8 cellular contexts compared by ENCODE assay signal in the genomic region with DNA sequence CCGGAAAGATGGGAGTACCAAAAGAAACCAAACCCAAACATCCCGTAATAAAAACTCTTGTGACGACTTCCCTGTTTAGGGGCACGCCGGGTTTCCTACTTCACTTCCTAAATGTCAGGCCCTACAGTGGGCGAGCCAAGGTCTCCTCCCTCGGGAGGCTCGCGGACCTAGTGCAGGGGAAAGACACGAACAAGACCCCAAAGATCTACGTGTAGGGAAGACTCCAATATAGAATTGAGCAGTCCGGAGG. TPM values are rescaled to one million over a fixed set of nuclear protein-coding genes. Genes with fewer than 3 reads are reported as not detected.
DNase-seq lines count a peak whose midpoint lies in the region; ATAC-seq and TF ChIP-seq lines count a peak whose summit lies in the region.

No MANE protein-coding gene starts in this region.

- intact Hi-C loops in PC-3 (cut with micrococcal nuclease) (loop anchor here (1.0 to 2.0 kb wide), 2 partner anchors 16 to 65 kb away; a partner anchor contains a TSS), lower leg skin (cut with DNase I; ENCODE audit: low total_unique reads) (no loop called here), tibial artery (cut with DNase I; ENCODE audit: low total_unique reads) (loop anchor here (10.0 kb wide), 1 partner anchor 61 kb away; a partner anchor contains a TSS)

- peaks cover 46% of the 10 kb centered on the region for H3K79me2 ChIP-seq in PC-3 (ENCODE audit: low read length)

- TF ChIP-seq POLR2A in lower leg skin (IDR thresholded peaks at IDR 0.05): no peak

- no peaks in the 10 kb centered on the region for H3K9me2 ChIP-seq in PC-3 (replicated peaks; ENCODE audit: low read length)

- H3K27me3 ChIP-seq in GM06990 (replicated peaks; ENCODE audit: control insufficient read depth, insufficient read depth, low read length) (no peaks in the 10 kb centered on the region), PC-3 (ENCODE audit: low read length) (no peaks in the 10 kb centered on the region), tibial artery (no peaks in the 10 kb centered on the region)

- H3K4me1 ChIP-seq in PC-3 (ENCODE audit: insufficient read depth, low read length): peaks cover 11% of the 10 kb centered on the region
- peaks cover 0 to 36% (median 27%) of the 10 kb centered on the region in 4 donors for H3K4me1 ChIP-seq in tibial artery

- H3K36me3 ChIP-seq in GM06990 (ENCODE audit: control insufficient read depth, insufficient read depth, low read length) (no peaks in the 10 kb centered on the region), PC-3 (ENCODE audit: low read depth, low read length) (no peaks in the 10 kb centered on the region), tibial artery (no peaks in the 10 kb centered on the region)

- 0% methylated on average over 12 of the region's 12 CpGs for WGBS in lower leg skin, 2 donors

- no peaks in the 10 kb centered on the region for H3K9me3 ChIP-seq in PC-3 (ENCODE audit: low read length)
- no peaks in the 10 kb centered on the region for H3K9me3 ChIP-seq in tibial artery

- H2AFZ ChIP-seq in PC-3 (ENCODE audit: low read length): peak overlapping the region; percentile 97

- peak overlapping the region; percentile 95 for H3K4me2 ChIP-seq in PC-3 (ENCODE audit: low read length)

- peak overlapping the region; percentile 81 for H3K9ac ChIP-seq in PC-3 (ENCODE audit: low read length)

- ATAC-seq in HG02938 (IDR thresholded peaks at IDR 0.05; ENCODE audit: unreplicated experiment): peak; percentile 16
- ATAC-seq in PC-3: peak; percentile 51

- POLR2A ChIA-PET in PC-3 (lab: Charles Lee; ENCODE audit: unreplicated experiment): interaction anchor here (0.6 to 1.1 kb wide), 4 partner anchors 16 to 1036 kb away, joined by 3 to 15 read pairs (median 4); a partner anchor contains a TSS

- peak overlapping the region; percentile 71 for H3K27ac ChIP-seq in PC-3 (ENCODE audit: low read length)
- peak overlapping the region; percentile 89 for H3K27ac ChIP-seq in cingulate gyrus (ENCODE audit: low read depth, low read length)
- peak overlapping the region; percentile 94 to 96 for H3K27ac ChIP-seq in tibial artery

- H3K4me3 ChIP-seq in GM06990 (replicated peaks; ENCODE audit: low read depth, low read length) (peak overlapping the region; percentile 91), PC-3 (ENCODE audit: low read length) (peak overlapping the region; percentile 96), lower leg skin (ENCODE audit: low read depth, poor library complexity, severe bottlenecking) (peak overlapping the region; percentile 78), tibial artery (peak overlapping the region; percentile 69 to 97)

- DNase-seq in A172 (ENCODE audit: low spot score): peak; percentile 5
- no peak for DNase-seq in GM06990 (ENCODE audit: extremely low read depth, insufficient read length)
- DNase-seq in PC-3: peak; percentile 41
- DNase-seq in lower leg skin (ENCODE audit: low spot score in 2 of 2): peak; percentile 59 to 92
- DNase-seq in tibial artery: peak; percentile 74 to 81
- no peak for DNase-seq in foreskin melanocyte

- BruUV-seq in PC-3 (replicated peaks; lab: Mats Ljungman, UMichigan): no TSS peak

- CTCF ChIA-PET in PC-3 (lab: Charles Lee): no interaction called here

- no peaks in the 10 kb centered on the region for H4K20me1 ChIP-seq in PC-3 (ENCODE audit: low read length)

- TF ChIP-seq CTCF in GM06990 (IDR thresholded peaks at IDR 0.05; ENCODE audit: insufficient read depth, low read length, poor library complexity, severe bottlenecking) (no peak), PC-3 (conservative IDR thresholded peaks at IDR 0.05; ENCODE audit: low read depth, low read length) (no peak), lower leg skin (IDR thresholded peaks at IDR 0.05) (no peak), tibial artery (IDR thresholded peaks at IDR 0.05) (no peak)

- H3F3A ChIP-seq in PC-3 (ENCODE audit: low read length, unreplicated experiment): no peaks in the 10 kb centered on the region

RNA-seq across cellular contexts. Expression of a gene that starts 0.6 kb away (rescaled TPM):
- 22.7 and 42.2 TPM in 2 replicates for total RNA-seq in A172 (2014; rRNA removed; shearing (Covaris generic))
- total RNA-seq in PC-3 (2014; rRNA removed) (20.4 and 49.3 TPM in 2 replicates), lower leg skin (10 to 100 TPM; 34.7 to 57.5 (median 45.4) TPM)

RNA-seq across cellular contexts. Expression of a gene that starts 15.7 kb away (rescaled TPM):
- 266 and 444 TPM in 2 replicates for total RNA-seq in A172 (2014; rRNA removed; shearing (Covaris generic))
- total RNA-seq in PC-3 (2014; rRNA removed) (147 and 248 TPM in 2 replicates), lower leg skin (100 to 1,000 TPM in 3 of 4 donors, 10 to 100 TPM in 1; 67.7 to 297 (median 204) TPM)

RNA-seq across cellular contexts. Expression of a gene that starts 16.0 kb away (rescaled TPM):
- 34.5 and 36.7 TPM in 2 replicates for total RNA-seq in A172 (2014; rRNA removed; shearing (Covaris generic))
- 51.5 and 57.9 TPM in 2 replicates for total RNA-seq in PC-3 (2014; rRNA removed)
- total RNA-seq in lower leg skin: 10 to 100 TPM; 19.1 to 33.5 (median 32.6) TPM

Comparison
In these comparisons a context has a peak if more than half of its experiments do, and no peak if none do; other contexts are left out.
1. DNase-seq: peak in A172 (single experiment), PC-3 (single experiment), lower leg skin (2 of 2) and tibial artery (2 of 2); none in GM06990 (single experiment) and foreskin melanocyte (single experiment).
2. Peak in every context shown above with its lines, with median percentiles within 50 percentile points of each other: H3K4me3 ChIP-seq and H3K27ac ChIP-seq.